ENCODE assay signal across 1 cellular context in genomic region chr10:127151541-127151940, GRCh38.
TF ChIP-seq lines count a peak whose summit lies in the region.

No MANE protein-coding gene starts in this region.

TF ChIP-seq in HepG2, 621 proteins besides CTCF, POLR2A, EP300 and RAD21:
- no peak for TF ChIP-seq ZNF432 (CRISPR knock-in tag; IDR thresholded peaks at IDR 0.05; ENCODE audit: borderline replicate concordance)
- TF ChIP-seq CSRNP1 (CRISPR knock-in tag; IDR thresholded peaks at IDR 0.05) = no peak
- TF ChIP-seq SOX13 (IDR thresholded peaks at IDR 0.05) = no peak
- no peak for TF ChIP-seq SOX13 (CRISPR knock-in tag; conservative IDR thresholded peaks at IDR 0.05 in 1 of 2, IDR thresholded peaks at IDR 0.05 in 1 of 2)
- no peak for TF ChIP-seq HNRNPL (IDR thresholded peaks at IDR 0.05; ENCODE audit: low read depth, low read length)
- TF ChIP-seq ZNF878 (CRISPR knock-in tag; IDR thresholded peaks at IDR 0.05) = no peak
- TF ChIP-seq KMT2B (CRISPR knock-in tag; IDR thresholded peaks at IDR 0.05) = no peak
- no peak for TF ChIP-seq IRF9 (CRISPR knock-in tag; IDR thresholded peaks at IDR 0.05; ENCODE audit: borderline replicate concordance)
- no peak for TF ChIP-seq ZBTB1 (CRISPR knock-in tag; IDR thresholded peaks at IDR 0.05; ENCODE audit: borderline replicate concordance)
- TF ChIP-seq ZNF607 (CRISPR knock-in tag; IDR thresholded peaks at IDR 0.05; ENCODE audit: borderline replicate concordance) = no peak
- TF ChIP-seq IRF1 (CRISPR knock-in tag; IDR thresholded peaks at IDR 0.05; ENCODE audit: low read depth) = no peak
- TF ChIP-seq ZNF784 (CRISPR knock-in tag; IDR thresholded peaks at IDR 0.05; ENCODE audit: borderline replicate concordance) = no peak
